ENCODE assay signal across 12 cellular contexts in genomic region chr6:50381106-50381415, GRCh38.
A peak's percentile ranks its signal among the peaks of the same experiment; 100 is the strongest.
DNase-seq lines count a peak whose midpoint lies in the region; TF ChIP-seq lines count a peak whose summit lies in the region.
"Had no signal": no experiment of that assay in that cellular context is flagged by ENCODE, and none has a peak within 500 bp of the region (broad histone marks: within the 10 kb centered on the region; RNA-seq: fewer than 3 reads in every experiment).

No MANE protein-coding gene starts in this region.

- H3K27me3 ChIP-seq in AG04450 (ENCODE audit: control insufficient read depth, insufficient read depth, low read length) = no peaks in the 10 kb centered on the region

- in situ Hi-C loops in SK-MEL-5 (cut with HindIII; ENCODE audit: low pct_unique_long_range_greater_than_20kb, low sequenced_read_pairs) = no loop called here

- H3K9me3 ChIP-seq in AG04450 (ENCODE audit: control insufficient read depth, insufficient read depth, low read length) = no peaks in the 10 kb centered on the region; the same call in 1 of the 2 replicates

- 0 out of 2 replicates have a peak, but pooled peaks have one; percentile 4 for TF ChIP-seq CTCF in AG04450 (IDR thresholded peaks at IDR 0.05; ENCODE audit: low read depth, low read length)

- no peak overlapping the region for H3K4me3 ChIP-seq in AG04450 (ENCODE audit: low read depth, low read length)

- POLR2A ChIA-PET in AG04450 (lab: Yijun Ruan, JAX) = no interaction called here

- H3K27ac ChIP-seq in AG04450 (ENCODE audit: low read depth, low read length) = no peak overlapping the region

- DNase-seq in AG04450 (ENCODE audit: low read depth, low spot score) (no peak), HT1080 (ENCODE audit: low read depth) (peak; percentile 25), SK-MEL-5 (ENCODE audit: low read depth, low spot score) (peak; percentile 53), iPS-NIHi11 (ENCODE audit: low spot score) (peak; percentile 9), NCI-H2029 treated with DMSO at 0.1 percent for 48 hours (lab: John Stamatoyannopoulos, UW) (no peak), dermis blood vessel endothelial cell (no peak), NOMO-1 treated with DMSO at 0.1 percent for 48 hours (lab: John Stamatoyannopoulos, UW; ENCODE audit: unreplicated experiment) (no peak), KG1 (lab: John Stamatoyannopoulos, UW) (no peak)
- DNase-seq: activated B cell treated with CpG ODN at 0.5 μM for 24 hours; effector memory CD8-positive, alpha-beta T cell; NCI-H187 treated with DMSO at 0.1 percent for 48 hours; NCI-H82 had no signal

- CTCF ChIA-PET in AG04450 (lab: Charles Lee) = no interaction called here

Comparison
In these comparisons a context has a peak if more than half of its experiments do, and no peak if none do; other contexts are left out.
1. DNase-seq: peak in HT1080 (single experiment), SK-MEL-5 (single experiment) and iPS-NIHi11 (single experiment); none in AG04450 (single experiment), NCI-H2029 treated with DMSO at 0.1 percent for 48 hours (single experiment), dermis blood vessel endothelial cell (single experiment), NOMO-1 treated with DMSO at 0.1 percent for 48 hours (single experiment) and KG1 (single experiment).